In genomic region chr3:100941046-100941445, GRCh38 we compare ENCODE assay signal across 31 cellular contexts. TPM values are rescaled to one million over a fixed set of nuclear protein-coding genes. Genes with fewer than 3 reads are reported as not detected.
DNase-seq lines count a peak whose midpoint lies in the region; ATAC-seq and TF ChIP-seq lines count a peak whose summit lies in the region.
"Had no signal": no experiment of that assay in that cellular context is flagged by ENCODE, and none has a peak within 500 bp of the region (broad histone marks: within the 10 kb centered on the region; RNA-seq: fewer than 3 reads in every experiment).

No MANE protein-coding gene starts in this region.

- H3K4me1 ChIP-seq in right atrium auricular region (no peaks in the 10 kb centered on the region), suprapubic skin (peaks cover 19% of the 10 kb centered on the region), spleen (no peaks in the 10 kb centered on the region)
- H3K4me1 ChIP-seq: BLaER1 treated with 17β-estradiol and CSF1 and Interleukin-3, amounts not matched to agents 10 nM and 100 nM; Caco-2 had no signal

- WGBS in suprapubic skin = 43% methylated on average over 3 of the region's 3 CpGs
- WGBS in spleen, 5 donors = 80 to 90% (median 86%) methylated on average over 3 of the region's 3 CpGs

- no peak for TF ChIP-seq EP300 in suprapubic skin (IDR thresholded peaks at IDR 0.05)

- no peaks in the 10 kb centered on the region for H3K9me3 ChIP-seq in right atrium auricular region
- H3K9me3 ChIP-seq in suprapubic skin = no peaks in the 10 kb centered on the region
- H3K9me3 ChIP-seq in spleen = no peaks in the 10 kb centered on the region
- H3K9me3 ChIP-seq: BLaER1 treated with 17β-estradiol and CSF1 and Interleukin-3, amounts not matched to agents 10 nM and 100 nM; Caco-2 had no signal

- ATAC-seq in HG02642 (IDR thresholded peaks at IDR 0.05; ENCODE audit: poor library complexity, unreplicated experiment) (no peak), GM21737 (IDR thresholded peaks at IDR 0.05; ENCODE audit: unreplicated experiment) (no peak)
- ATAC-seq: left lobe of liver; naive thymus-derived CD8-positive, alpha-beta T cell had no signal

- no peak for TF ChIP-seq POLR2A in suprapubic skin (IDR thresholded peaks at IDR 0.05)
- TF ChIP-seq POLR2A in spleen (IDR thresholded peaks at IDR 0.05) = no peak

- no peaks in the 10 kb centered on the region for H3K36me3 ChIP-seq in right atrium auricular region
- no peaks in the 10 kb centered on the region for H3K36me3 ChIP-seq in suprapubic skin
- no peaks in the 10 kb centered on the region for H3K36me3 ChIP-seq in spleen
- H3K36me3 ChIP-seq: BLaER1 treated with 17β-estradiol and CSF1 and Interleukin-3, amounts not matched to agents 10 nM and 100 nM had no signal

- intact Hi-C loops in spleen (cut with DNase I; ENCODE audit: low total_unique reads) = no loop called here

- H3K27me3 ChIP-seq in right atrium auricular region (no peaks in the 10 kb centered on the region), suprapubic skin (no peaks in the 10 kb centered on the region), spleen (replicated peaks in 1 of 7) (no peaks in the 10 kb centered on the region)
- H3K27me3 ChIP-seq: BLaER1 treated with 17β-estradiol and CSF1 and Interleukin-3, amounts not matched to agents 10 nM and 100 nM had no signal

- H3K4me3 ChIP-seq in right atrium auricular region = no peak overlapping the region
- no peak overlapping the region for H3K4me3 ChIP-seq in suprapubic skin
- no peak overlapping the region for H3K4me3 ChIP-seq in spleen
- H3K4me3 ChIP-seq: BLaER1 treated with 17β-estradiol and CSF1 and Interleukin-3, amounts not matched to agents 10 nM and 100 nM; dorsolateral prefrontal cortex; PC-9; smooth muscle cell had no signal

- H3K27ac ChIP-seq in epithelial cell of prostate (peak overlapping the region; percentile 38), right atrium auricular region (peak overlapping the region; percentile 7 to 50), suprapubic skin (peak overlapping the region; percentile 67), spleen (no peak overlapping the region)
- H3K27ac ChIP-seq: BLaER1 treated with 17β-estradiol and CSF1 and Interleukin-3, amounts not matched to agents 10 nM and 100 nM; dorsolateral prefrontal cortex; PC-9 had no signal

- TF ChIP-seq CTCF in right atrium auricular region (IDR thresholded peaks at IDR 0.05) (no peak), suprapubic skin (IDR thresholded peaks at IDR 0.05) (no peak), spleen (IDR thresholded peaks at IDR 0.05 in 8 of 11, conservative IDR thresholded peaks at IDR 0.05 in 3 of 11) (no peak)

- peak; percentile 75 for DNase-seq in NCI-H2171 treated with DMSO at 0.1 percent for 48 hours (lab: John Stamatoyannopoulos, UW)
- DNase-seq in epithelial cell of prostate (ENCODE audit: low read depth, low spot score) = peak; percentile 36
- DNase-seq in right atrium auricular region (ENCODE audit: low spot score) = peak; percentile 63
- DNase-seq in suprapubic skin (ENCODE audit: low spot score in 2 of 2) = peak in 1 of 2 donors; percentile 65
- DNase-seq in spleen = no peak
- no peak for DNase-seq in mesenteric fat pad (ENCODE audit: low spot score)
- DNase-seq: activated CD4-positive, alpha-beta T cell treated with anti-CD3 and anti-CD28 coated beads, Interleukin-2, amount 10 ng/mL, durations not matched to agents 24 days and 14 days; activated effector memory CD4-positive, alpha-beta T cell treated with anti-CD3 and anti-CD28 coated beads, Interleukin-2, amount 50 U/mL, for 16 hours; activated T-cell treated with anti-CD3 and anti-CD28 coated beads, Interleukin-2, amount 50 U/mL, for 1 hour; Caco-2; DMS79 treated with DMSO at 0.1 percent for 48 hours; dorsolateral prefrontal cortex; GF-D8; HCEC 1CT; hippocampal formation; immature natural killer cell; KG1; naive thymus-derived CD8-positive, alpha-beta T cell; NCI-H1436; NCI-H2107; NK-92 treated with Interleukin-12 subunit alpha and Interleukin-12 subunit beta, amount 100 ng/mL, for 24 hours; nucleus accumbens; PC-9; SIG-M5; stimulated activated CD4-positive, alpha-beta T cell treated with anti-CD3 and anti-CD28 coated beads, Interleukin-2, amount 100 ng/mL, for 48 hours; T1000 had no signal

RNA-seq across cellular contexts. Expression of gene ABI3BP, which starts 52.2 kb away (rescaled TPM):
- 10 to 100 TPM; 46.7 to 56.3 TPM for total RNA-seq in right atrium auricular region
- 10 to 100 TPM; 20.6 to 54.4 (median 38.4) TPM for total RNA-seq in suprapubic skin
- 10 to 100 TPM in 6 of 7 donors, 1 to 10 TPM in 1; 5.1 to 29.9 (median 23.0) TPM for total RNA-seq in spleen
- polyA plus RNA-seq in spleen = 10 to 100 TPM in 1 of 3 donors, 1 to 10 TPM in 2; 4.2 to 15.2 (median 4.9) TPM
- 37.1 TPM for total RNA-seq in mesenteric fat pad
- total RNA-seq: activated CD4-positive, alpha-beta T cell treated with anti-CD3 and anti-CD28 coated beads, Interleukin-2, amount 10 ng/mL, durations not matched to agents 24 days and 14 days; Caco-2; naive thymus-derived CD8-positive, alpha-beta T cell had no signal
- polyA plus RNA-seq: immature natural killer cell; naive thymus-derived CD8-positive, alpha-beta T cell had no signal

Comparison
In these comparisons a context has a peak if more than half of its experiments do, and no peak if none do; other contexts are left out.
1. DNase-seq: peak in NCI-H2171 treated with DMSO at 0.1 percent for 48 hours (single experiment), epithelial cell of prostate (single experiment) and right atrium auricular region (single experiment); none in spleen (single experiment) and mesenteric fat pad (single experiment).
2. H3K27ac ChIP-seq: peak in epithelial cell of prostate (single experiment), right atrium auricular region (2 of 2) and suprapubic skin (single experiment); none in spleen (0 of 8).